15 cellular contexts compared by ENCODE assay signal in genomic region chr2:23425338-23425871, GRCh38. TPM values are rescaled to one million over a fixed set of nuclear protein-coding genes. Genes with fewer than 3 reads are reported as not detected.
DNase-seq lines count a peak whose midpoint lies in the region; ATAC-seq and TF ChIP-seq lines count a peak whose summit lies in the region.
"Had no signal": no experiment of that assay in that cellular context is flagged by ENCODE, and none has a peak within 500 bp of the region (broad histone marks: within the 10 kb centered on the region; RNA-seq: fewer than 3 reads in every experiment).

No MANE protein-coding gene starts in this region.

- TF ChIP-seq CTCF in HCT116 (IDR thresholded peaks at IDR 0.05 in 2 of 3, conservative IDR thresholded peaks at IDR 0.05 in 1 of 3; ENCODE audit: borderline replicate concordance in 1 of 3, insufficient read depth in 1 of 3, low read depth in 2 of 3, low read length in 2 of 3) (no peak), adrenal gland (IDR thresholded peaks at IDR 0.05) (no peak), left lung (IDR thresholded peaks at IDR 0.05) (no peak), stomach (IDR thresholded peaks at IDR 0.05) (no peak), testis (IDR thresholded peaks at IDR 0.05) (no peak)

- no peak overlapping the region for H3K27ac ChIP-seq in HCT116 (ENCODE audit: low read depth, low read length)
- peak overlapping the region in 3 of 5 donors; percentile 70 to 93 (median 85) for H3K27ac ChIP-seq in adrenal gland
- H3K27ac ChIP-seq in left lung: no peak overlapping the region
- peak overlapping the region in 4 of 5 donors; percentile 26 to 84 (median 68) for H3K27ac ChIP-seq in stomach
- H3K27ac ChIP-seq in testis: no peak overlapping the region
- H3K27ac ChIP-seq: hepatocyte had no signal

- H3K36me3 ChIP-seq in HCT116 (ENCODE audit: control insufficient read depth in 1 of 2, insufficient read depth in 2 of 2, low read length in 2 of 2) (no peaks in the 10 kb centered on the region), adrenal gland (replicated peaks in 1 of 2) (no peaks in the 10 kb centered on the region), left lung (no peaks in the 10 kb centered on the region), stomach (no peaks in the 10 kb centered on the region), testis (ENCODE audit: low read depth, missing control alignments) (no peaks in the 10 kb centered on the region)

- no TSS peak for BruUV-seq in HCT116 (replicated peaks; lab: Mats Ljungman, UMichigan)

- ATAC-seq in HCT116: 0 out of 2 replicates have a peak, but pooled peaks have one; percentile 30
- ATAC-seq in left lung: peak; percentile 31

- H4K20me1 ChIP-seq in HCT116 (ENCODE audit: insufficient read depth): no peaks in the 10 kb centered on the region

- no peak for DNase-seq in HCT116 (ENCODE audit: low read depth, low spot score)
- DNase-seq in adrenal gland: peak in 3 of 7 donors; percentile 15 to 48 (median 16)
- no peak for DNase-seq in left lung
- no peak for DNase-seq in stomach
- no peak for DNase-seq in NCI-H2029 treated with DMSO at 0.1 percent for 48 hours (lab: John Stamatoyannopoulos, UW)
- no peak for DNase-seq in activated effector memory CD4-positive, alpha-beta T cell treated with anti-CD3 and anti-CD28 coated beads, Interleukin-2, amount 50 U/mL, for 16 hours
- no peak for DNase-seq in NCI-H1105 treated with DMSO at 0.1 percent for 48 hours (lab: John Stamatoyannopoulos, UW)
- DNase-seq in testis: no peak
- DNase-seq: activated CD4-positive, alpha-beta T cell treated with anti-CD3 and anti-CD28 coated beads, Interleukin-2, amount 50 U/mL, for 4 hours; activated naive CD4-positive, alpha-beta T cell treated with Interleukin-2 at 50 U/mL for 16 hours; CD4-positive, CD25-positive, alpha-beta regulatory T cell; GF-D8; midbrain; NCI-H2171 treated with DMSO at 0.1 percent for 48 hours had no signal

- H2AFZ ChIP-seq in HCT116 (ENCODE audit: low read depth, low read length, poor library complexity, severe bottlenecking): no peak overlapping the region
- H2AFZ ChIP-seq: hepatocyte had no signal

- WGBS in adrenal gland, 4 donors: 86 to 90% (median 88%) methylated on average over 9 of the region's 9 CpGs
- 52 to 68% (median 63%) methylated on average over 7 to 9 of the region's 9 CpGs for WGBS in stomach, 5 donors
- 76 to 95% methylated on average over 5 to 9 of the region's 9 CpGs for WGBS in testis, 2 donors

- no peak overlapping the region for H3K4me2 ChIP-seq in HCT116 (ENCODE audit: low read length)
- H3K4me2 ChIP-seq: hepatocyte had no signal

- H3K4me3 ChIP-seq in HCT116 (replicated peaks in 1 of 2; ENCODE audit: low read depth in 1 of 2, low read length in 2 of 2): no peak overlapping the region
- H3K4me3 ChIP-seq in adrenal gland: no peak overlapping the region
- H3K4me3 ChIP-seq in left lung: no peak overlapping the region
- H3K4me3 ChIP-seq in stomach: no peak overlapping the region
- H3K4me3 ChIP-seq in testis: no peak overlapping the region
- H3K4me3 ChIP-seq: hepatocyte had no signal

- TF ChIP-seq POLR2A in HCT116 (IDR thresholded peaks at IDR 0.05; ENCODE audit: borderline replicate concordance, extremely low read depth, insufficient read depth, insufficient read length): no peak
- TF ChIP-seq POLR2A in adrenal gland (IDR thresholded peaks at IDR 0.05): no peak
- TF ChIP-seq POLR2A in stomach (IDR thresholded peaks at IDR 0.05): no peak
- no peak for TF ChIP-seq POLR2A in testis (IDR thresholded peaks at IDR 0.05)

- POLR2A ChIA-PET in HCT116 (lab: Charles Lee): no interaction called here

- TF ChIP-seq EP300 in stomach (IDR thresholded peaks at IDR 0.05): no peak

- H3K9ac ChIP-seq in HCT116 (ENCODE audit: low read length): no peak overlapping the region

- H3K9me3 ChIP-seq in HCT116 (ENCODE audit: control insufficient read depth in 1 of 2, insufficient read depth in 1 of 2, low read depth in 1 of 2, low read length in 2 of 2): no peaks in the 10 kb centered on the region
- no peaks in the 10 kb centered on the region for H3K9me3 ChIP-seq in adrenal gland (replicated peaks in 1 of 3)
- H3K9me3 ChIP-seq in left lung: no peaks in the 10 kb centered on the region
- no peaks in the 10 kb centered on the region for H3K9me3 ChIP-seq in stomach
- no peaks in the 10 kb centered on the region for H3K9me3 ChIP-seq in testis

- H3K79me2 ChIP-seq in HCT116 (ENCODE audit: insufficient read depth, low read length): peaks cover 15% of the 10 kb centered on the region; the same call in 1 of the 2 replicates
- H3K79me2 ChIP-seq: hepatocyte had no signal

- intact Hi-C loops in HCT116 (cut with micrococcal nuclease) (no loop called here), adrenal gland (cut with DNase I) (no loop called here), left lung (cut with DNase I) (no loop called here), stomach (cut with DNase I; ENCODE audit: low total_unique reads) (no loop called here), testis (cut with DNase I; ENCODE audit: low total_unique reads) (no loop called here)

- H3K27me3 ChIP-seq in HCT116 (ENCODE audit: insufficient read depth, low read length): no peaks in the 10 kb centered on the region
- H3K27me3 ChIP-seq in adrenal gland: no peaks in the 10 kb centered on the region
- H3K27me3 ChIP-seq in left lung: no peaks in the 10 kb centered on the region
- H3K27me3 ChIP-seq in stomach: no peaks in the 10 kb centered on the region
- H3K27me3 ChIP-seq in testis: no peaks in the 10 kb centered on the region
- H3K27me3 ChIP-seq: hepatocyte had no signal

- CTCF ChIA-PET in HCT116 (lab: Charles Lee): no interaction called here

- TF ChIP-seq RAD21 in HCT116 (IDR thresholded peaks at IDR 0.05; ENCODE audit: low read depth): no peak

- no peaks in the 10 kb centered on the region for H3K9me2 ChIP-seq in HCT116 (ENCODE audit: insufficient read depth)

- H3K4me1 ChIP-seq in HCT116 (ENCODE audit: control insufficient read depth in 1 of 2, insufficient read depth in 2 of 2, low read length in 2 of 2): peaks cover 0 to 7% of the 10 kb centered on the region in 2 experiments; a peak in 2 of 4 replicates
- H3K4me1 ChIP-seq in adrenal gland (replicated peaks in 1 of 2): peaks cover 8 to 23% of the 10 kb centered on the region in 2 donors
- H3K4me1 ChIP-seq in left lung: peaks cover 0 to 5% of the 10 kb centered on the region in 2 donors
- H3K4me1 ChIP-seq in stomach: peaks cover 0 to 45% (median 24%) of the 10 kb centered on the region in 4 donors
- H3K4me1 ChIP-seq in testis: no peaks in the 10 kb centered on the region

- RAD21 ChIA-PET in HCT116 (lab: Charles Lee; ENCODE audit: low non-redundant PET in 1 of 2, low total read pairs in 2 of 2, uncharacterized antibody in 2 of 2, unreplicated experiment in 2 of 2): no interaction called here

TF ChIP-seq in HCT116, 20 proteins besides CTCF, POLR2A, EP300 and RAD21:
- TF ChIP-seq FOSL1 (IDR thresholded peaks at IDR 0.05; ENCODE audit: low read depth) (no peak), EZH2phosphoT487 (IDR thresholded peaks at IDR 0.05; ENCODE audit: borderline replicate concordance) (no peak), ZFX (IDR thresholded peaks at IDR 0.05) (no peak), ELF1 (IDR thresholded peaks at IDR 0.05; ENCODE audit: borderline replicate concordance, low read depth) (no peak), ZNF274 (IDR thresholded peaks at IDR 0.05; ENCODE audit: low read depth, low read length) (no peak), POLR2AphosphoS5 (IDR thresholded peaks at IDR 0.05; ENCODE audit: low read depth, low read length) (no peak), ATF3 (IDR thresholded peaks at IDR 0.05) (no peak), EGR1 (IDR thresholded peaks at IDR 0.05; ENCODE audit: low read depth) (no peak), JUND (IDR thresholded peaks at IDR 0.05) (no peak), SRF (IDR thresholded peaks at IDR 0.05; ENCODE audit: low read depth) (no peak)

RNA-seq across cellular contexts. Expression of gene KLHL29, which starts 40.4 kb away (rescaled TPM):
- 16.7 TPM for total RNA-seq in HCT116 (2021; ENCODE audit: unreplicated experiment)
- polyA plus RNA-seq in HCT116 (2012): 13.5 and 18.3 TPM in 2 replicates
- 10 to 100 TPM; 14.1 to 24.5 (median 18.0) TPM for total RNA-seq in adrenal gland
- polyA plus RNA-seq in adrenal gland: 10 to 100 TPM in 1 of 3 donors, 1 to 10 TPM in 2; 8.5 to 10.9 (median 8.8) TPM
- total RNA-seq in left lung: 10 to 100 TPM in 1 of 2 donors, 1 to 10 TPM in 1; 9.5 to 10.5 TPM
- 1 to 10 TPM in 4 of 5 donors, under 1 TPM in 1; under 0.01 to 6.6 (median 1.4) TPM for total RNA-seq in stomach
- 1 to 10 TPM in 2 of 3 donors, under 1 TPM in 1; 0.31 to 3.0 (median 1.2) TPM for polyA plus RNA-seq in stomach
- 10 to 100 TPM in 1 of 2 donors, 1 to 10 TPM in 1; 7.9 to 10.9 TPM for total RNA-seq in testis
- polyA plus RNA-seq in testis (ENCODE audit: insufficient read depth, low read depth, low replicate concordance): 3.3 TPM

Comparison
In these comparisons a context has a peak if more than half of its experiments do, and no peak if none do; other contexts are left out.
1. H3K27ac ChIP-seq: peak in adrenal gland (3 of 5) and stomach (4 of 5); none in HCT116 (single experiment), left lung (0 of 2) and testis (0 of 2).